Comparison of ENCODE assay signal across 18 cellular contexts in genomic region chr2:26333286-26333685, GRCh38. TPM values are rescaled to one million over a fixed set of nuclear protein-coding genes. Genes with fewer than 3 reads are reported as not detected.
DNase-seq lines count a peak whose midpoint lies in the region; ATAC-seq and TF ChIP-seq lines count a peak whose summit lies in the region.
"Had no signal": no experiment of that assay in that cellular context is flagged by ENCODE, and none has a peak within 500 bp of the region (broad histone marks: within the 10 kb centered on the region; RNA-seq: fewer than 3 reads in every experiment).

No MANE protein-coding gene starts in this region.

- H2BK5ac ChIP-seq in mesendoderm (ENCODE audit: low read length): no peak overlapping the region

- no peak overlapping the region for H3K27ac ChIP-seq in mesendoderm (ENCODE audit: low read depth, low read length)
- no peak overlapping the region for H3K27ac ChIP-seq in left ventricle myocardium inferior (replicated peaks)

- WGBS in mesendoderm (ENCODE audit: extremely low coverage, insufficient coverage, low lambda C conversion rate): no CpG with 5 or more reads among the region's 2 CpGs

- H3K4me3 Mint-ChIP-seq in natural killer cell: no peak overlapping the region
- H3K4me3 Mint-ChIP-seq: CD4-positive, alpha-beta memory T cell had no signal

- peaks cover 8 to 9% of the 10 kb centered on the region in 2 donors for H3K4me1 Mint-ChIP-seq in natural killer cell

- no peak overlapping the region for H3K56ac ChIP-seq in mesendoderm (ENCODE audit: low read length)

- no peak overlapping the region for H3K27ac Mint-ChIP-seq in natural killer cell
- H3K27ac Mint-ChIP-seq: CD4-positive, alpha-beta memory T cell had no signal

- H3K4me3 ChIP-seq in BE2C (ENCODE audit: low read depth, low read length): no peak overlapping the region
- no peak overlapping the region for H3K4me3 ChIP-seq in mesendoderm (ENCODE audit: low read length)
- H3K4me3 ChIP-seq in left ventricle myocardium inferior: no peak overlapping the region

- no peaks in the 10 kb centered on the region for H3K9me3 Mint-ChIP-seq in natural killer cell
- H3K9me3 Mint-ChIP-seq: CD4-positive, alpha-beta memory T cell had no signal

- H4K8ac ChIP-seq in mesendoderm (ENCODE audit: low read depth, low read length): no peak overlapping the region

- H3K4me2 ChIP-seq in mesendoderm (ENCODE audit: low read length): no peak overlapping the region
- H3K4me2 ChIP-seq: SK-N-SH had no signal

- H2AK5ac ChIP-seq in mesendoderm (ENCODE audit: low read length): no peak overlapping the region

- no peak overlapping the region for H2BK15ac ChIP-seq in mesendoderm (replicated peaks; ENCODE audit: low read depth)

- no peaks in the 10 kb centered on the region for H3K79me1 ChIP-seq in mesendoderm (ENCODE audit: low read length)

- no peaks in the 10 kb centered on the region for H3K27me3 Mint-ChIP-seq in natural killer cell (ENCODE audit: low read depth in 2 of 2)
- H3K27me3 Mint-ChIP-seq: CD4-positive, alpha-beta memory T cell had no signal

- DNase-seq in BE2C (peak; percentile 47), Caki2 (ENCODE audit: low read depth) (peak; percentile 61), SK-N-DZ (ENCODE audit: low spot score) (peak; percentile 30), mesendoderm (peak; percentile 54), natural killer cell (no peak), GM10266 (ENCODE audit: extremely low spot score) (no peak), left ventricle myocardium inferior (no peak)
- DNase-seq: CD4-positive, alpha-beta memory T cell; KG1; NCI-H1048; NCI-H1436 treated with DMSO at 0.1 percent for 48 hours; NCI-H2029 treated with DMSO at 0.1 percent for 48 hours; NCI-H774; SK-N-SH; T-helper 1 cell had no signal

- H3K4ac ChIP-seq in mesendoderm (ENCODE audit: low read depth, low read length): no peak overlapping the region

- TF ChIP-seq CTCF in BE2C (IDR thresholded peaks at IDR 0.05; ENCODE audit: low read depth, low read length): no peak
- no peak for TF ChIP-seq CTCF in natural killer cell (IDR thresholded peaks at IDR 0.05)
- TF ChIP-seq CTCF in GM10266 (IDR thresholded peaks at IDR 0.05; ENCODE audit: control insufficient read depth, insufficient read depth, low read depth, missing control alignments): no peak
- TF ChIP-seq CTCF in left ventricle myocardium inferior (IDR thresholded peaks at IDR 0.05; ENCODE audit: borderline replicate concordance): no peak

- H3K36me3 ChIP-seq in BE2C (no peaks in the 10 kb centered on the region), mesendoderm (ENCODE audit: control insufficient read depth, insufficient read depth, low read length) (no peaks in the 10 kb centered on the region), left ventricle myocardium inferior (no peaks in the 10 kb centered on the region)

- H3K27me3 ChIP-seq in BE2C (no peaks in the 10 kb centered on the region), mesendoderm (ENCODE audit: insufficient read depth, low read length, poor library complexity) (no peaks in the 10 kb centered on the region), left ventricle myocardium inferior (ENCODE audit: low read depth) (no peaks in the 10 kb centered on the region)

- no peaks in the 10 kb centered on the region for H3K4me1 ChIP-seq in BE2C
- H3K4me1 ChIP-seq in mesendoderm (ENCODE audit: control insufficient read depth, low read depth, low read length): no peaks in the 10 kb centered on the region
- no peaks in the 10 kb centered on the region for H3K4me1 ChIP-seq in left ventricle myocardium inferior

- H3K9me3 ChIP-seq in BE2C (no peaks in the 10 kb centered on the region), left ventricle myocardium inferior (replicated peaks) (no peaks in the 10 kb centered on the region)
- H3K9me3 ChIP-seq: SK-N-SH had no signal

- H3K18ac ChIP-seq in mesendoderm (ENCODE audit: low read length): no peak overlapping the region

- ATAC-seq in natural killer cell: no peak
- ATAC-seq: Panc1, Right ventricle myocardium inferior had no signal

- H3K23ac ChIP-seq in mesendoderm (ENCODE audit: low read length): no peak overlapping the region

- no peak overlapping the region for H4K5ac ChIP-seq in mesendoderm (ENCODE audit: low read length)

- intact Hi-C loops in natural killer cell (cut with micrococcal nuclease): loop anchor here (5.0 kb wide), 1 partner anchor 161 kb away; the partner anchor contains the start of gene GAREM2
- intact Hi-C loops in left ventricle myocardium inferior (cut with micrococcal nuclease): no loop called here

- in situ Hi-C loops in Caki2 (cut with HindIII; ENCODE audit: low pct_unique_long_range_greater_than_20kb, low sequenced_read_pairs): no loop called here

- H3K36me3 Mint-ChIP-seq in natural killer cell: no peaks in the 10 kb centered on the region
- H3K36me3 Mint-ChIP-seq: CD4-positive, alpha-beta memory T cell had no signal

- H2BK120ac ChIP-seq in mesendoderm (ENCODE audit: low read depth, low read length): no peak overlapping the region

- no peak overlapping the region for H3K9ac ChIP-seq in mesendoderm (ENCODE audit: low read length)
- H3K9ac ChIP-seq: SK-N-SH had no signal

- H3K79me2 ChIP-seq in mesendoderm (ENCODE audit: control insufficient read depth, insufficient read depth, low read length): no peaks in the 10 kb centered on the region

RNA-seq across cellular contexts. Expression of gene SELENOI, which starts 12.7 kb away (rescaled TPM):
- polyA plus RNA-seq in BE2C (2012; ENCODE audit: insufficient read depth, insufficient read length, low read depth): 15.4 TPM
- 15.3 and 19.0 TPM in 2 replicates for total RNA-seq in Caki2 (2014; rRNA removed; shearing (Covaris generic); ENCODE audit: low replicate concordance)
- 12.7 and 16.7 TPM in 2 replicates for polyA plus RNA-seq in SK-N-DZ (2014; cell fraction: cytosol; rRNA removed)
- 8.2 and 9.9 TPM in 2 replicates for polyA plus RNA-seq in SK-N-DZ (2014; cell fraction: nucleus; rRNA removed)
- polyA plus RNA-seq in mesendoderm (2013, experiment 1 of 2): 27.5 TPM
- polyA plus RNA-seq in mesendoderm (2013, experiment 2 of 2): 27.3 TPM
- total RNA-seq in natural killer cell: 10 to 100 TPM; 28.1 to 47.6 (median 36.4) TPM
- 10.8 TPM for total RNA-seq in left ventricle myocardium inferior

RNA-seq across cellular contexts. Expression of gene ADGRF3, which starts 13.3 kb away (rescaled TPM):
- 0.12 TPM for polyA plus RNA-seq in BE2C (2012; ENCODE audit: insufficient read depth, insufficient read length, low read depth)
- 0.23 and 0.68 TPM in 2 replicates for total RNA-seq in Caki2 (2014; rRNA removed; shearing (Covaris generic); ENCODE audit: low replicate concordance)
- 0.07 TPM in 1 of 2 replicates, not detected in the other for polyA plus RNA-seq in SK-N-DZ (2014; cell fraction: cytosol; rRNA removed)
- polyA plus RNA-seq in SK-N-DZ (2014; cell fraction: nucleus; rRNA removed): 0.19 and 2.1 TPM in 2 replicates
- 0.15 TPM for polyA plus RNA-seq in mesendoderm (2013, experiment 1 of 2)
- 0.15 TPM for polyA plus RNA-seq in mesendoderm (2013, experiment 2 of 2)
- total RNA-seq in natural killer cell (1 to 10 TPM in 2 of 3 donors, under 1 TPM in 1; 0.97 to 2.1 (median 2.1) TPM), left ventricle myocardium inferior (not detected)
- total RNA-seq: Daoy had no signal

Comparison
In these comparisons a context has a peak if more than half of its experiments do, and no peak if none do; other contexts are left out.
1. DNase-seq: peak in BE2C (single experiment), Caki2 (single experiment), SK-N-DZ (single experiment) and mesendoderm (single experiment); none in natural killer cell (single experiment), GM10266 (single experiment) and left ventricle myocardium inferior (single experiment).